Comparison of ENCODE assay signal across 8 cellular contexts in genomic region chr7:2399848-2400587, GRCh38. TPM values are rescaled to one million over a fixed set of nuclear protein-coding genes. Genes with fewer than 3 reads are reported as not detected.
DNase-seq lines count a peak whose midpoint lies in the region; ATAC-seq, FAIRE-seq and TF ChIP-seq lines count a peak whose summit lies in the region.

No MANE protein-coding gene starts in this region.

- H3K4me1 Mint-ChIP-seq in chondrocyte (ENCODE audit: low read depth) = peaks cover 29% of the 10 kb centered on the region

- H3K27me3 Mint-ChIP-seq in chondrocyte (ENCODE audit: low read depth) = no peaks in the 10 kb centered on the region

- H3K9ac ChIP-seq in BLaER1 (peak overlapping the region; percentile 72), HepG2 (ENCODE audit: insufficient read depth, low read depth, low read length) (peak overlapping the region; percentile 49), subcutaneous abdominal adipose tissue (ENCODE audit: low read length in 5 of 5) (peak overlapping the region in 2 of 5 donors; percentile 31 to 58)

- peak overlapping the region; percentile 99 for H3K27ac Mint-ChIP-seq in chondrocyte (ENCODE audit: unreplicated experiment)

- H3K4me3 Mint-ChIP-seq in chondrocyte (ENCODE audit: unreplicated experiment) = no peak overlapping the region

- peak; percentile 92 for DNase-seq in HS-5 (ENCODE audit: low read depth)
- DNase-seq in RPMI7951 (ENCODE audit: low read depth) = peak; percentile 98
- DNase-seq in chondrocyte (ENCODE audit: low spot score) = no peak
- peak; percentile 76 for DNase-seq in HepG2 (ENCODE audit: low spot score)

- in situ Hi-C loops in HepG2 (cut with HindIII; ENCODE audit: extremely low pct_ligation_motif_present, low pct_unique_long_range_greater_than_20kb) = no loop called here

- POLR2A ChIA-PET in HepG2 (lab: Yijun Ruan, JAX) = interaction anchor here (1.2 to 2.2 kb wide), 3 partner anchors 12 to 52 kb away, joined by 3 to 10 read pairs (median 6); no protein-coding TSS in a partner anchor

- no peaks in the 10 kb centered on the region for H3K36me3 Mint-ChIP-seq in chondrocyte (ENCODE audit: low read depth)

- H3K4me1 ChIP-seq in BLaER1 = peaks cover 79% of the 10 kb centered on the region
- H3K4me1 ChIP-seq in HepG2 (ENCODE audit: insufficient read depth, low read length) = peaks cover 49% of the 10 kb centered on the region
- peaks cover 3 to 39% (median 28%) of the 10 kb centered on the region in 5 donors for H3K4me1 ChIP-seq in subcutaneous abdominal adipose tissue (ENCODE audit: control insufficient read depth in 5 of 5, insufficient read depth in 5 of 5, low read length in 5 of 5)

- H3K9me3 ChIP-seq in BLaER1 = no peaks in the 10 kb centered on the region
- no peaks in the 10 kb centered on the region for H3K9me3 ChIP-seq in HepG2 (ENCODE audit: low read length)
- no peaks in the 10 kb centered on the region for H3K9me3 ChIP-seq in subcutaneous abdominal adipose tissue (ENCODE audit: control insufficient read depth in 5 of 5, low read length in 5 of 5)

- TF ChIP-seq CTCF in chondrocyte (IDR thresholded peaks at IDR 0.05) = no peak
- TF ChIP-seq CTCF in HepG2 (CRISPR knock-in tag; IDR thresholded peaks at IDR 0.05) = no peak

- H3K36me3 ChIP-seq in BLaER1 (no peaks in the 10 kb centered on the region), HepG2 (replicated peaks in 1 of 2; ENCODE audit: control insufficient read depth in 1 of 2, insufficient read depth in 2 of 2, low read length in 2 of 2) (no peaks in the 10 kb centered on the region), subcutaneous abdominal adipose tissue (ENCODE audit: control insufficient read depth in 5 of 5, insufficient read depth in 5 of 5, low read length in 5 of 5) (no peaks in the 10 kb centered on the region)

- BruUV-seq in HepG2 (replicated peaks; lab: Mats Ljungman, UMichigan) = no TSS peak

- whole genome bisulfite sequencing in HepG2 (ENCODE audit: low lambda C conversion rate) = 15% methylated on average over 6 of the region's 6 CpGs

- H3K9me3 Mint-ChIP-seq in chondrocyte (ENCODE audit: low read depth) = no peaks in the 10 kb centered on the region

- H4K20me1 ChIP-seq in BLaER1 (peaks cover 14% of the 10 kb centered on the region), HepG2 (ENCODE audit: insufficient read depth, low read length) (peaks cover 5% of the 10 kb centered on the region; the same call in 1 of the 2 replicates)

- TF ChIP-seq EP300 in HepG2 (IDR thresholded peaks at IDR 0.05; ENCODE audit: low read depth in 2 of 2, low read length in 2 of 2) = no peak
- TF ChIP-seq EP300 in HepG2 (CRISPR knock-in tag; IDR thresholded peaks at IDR 0.05; ENCODE audit: borderline replicate concordance) = 0 out of 2 replicates have a peak, but pooled peaks have one; percentile 20

- FAIRE-seq in HepG2 (lab: Jason Lieb, UNC) = peak; percentile 48

- TF ChIP-seq RAD21 in HepG2 (CRISPR knock-in tag; IDR thresholded peaks at IDR 0.05) = no peak

- H3K27ac ChIP-seq in BLaER1 (peak overlapping the region; percentile 72), HepG2 (ENCODE audit: extremely low read length, insufficient read depth, low read length) (peak overlapping the region; percentile 56), subcutaneous abdominal adipose tissue (ENCODE audit: low read depth, low read length) (peak overlapping the region; percentile 60)

- CTCF ChIA-PET in HepG2 (lab: Yijun Ruan, JAX; ENCODE audit: low intra/inter-chr PET ratio, low total read pairs) = no interaction called here

- H2AFZ ChIP-seq in HepG2 (ENCODE audit: low read length) = peak overlapping the region; percentile 99

- intact Hi-C loops in HepG2 (cut with micrococcal nuclease; ENCODE audit: unreplicated experiment) = loop anchor here (5.0 kb wide), 1 partner anchor 38 kb away; no protein-coding TSS in a partner anchor

- peaks cover 13% of the 10 kb centered on the region for H3K79me2 ChIP-seq in HepG2 (ENCODE audit: insufficient read depth, low read length)

- no peak for TF ChIP-seq POLR2A in HepG2 (IDR thresholded peaks at IDR 0.05; ENCODE audit: insufficient read depth in 1 of 2, low read depth in 2 of 2, low read length in 2 of 2)

- H3K4me2 ChIP-seq in BLaER1 = peak overlapping the region; percentile 82
- peak overlapping the region; percentile 95 for H3K4me2 ChIP-seq in HepG2 (ENCODE audit: low read depth, low read length)

- H3K4me3 ChIP-seq in BLaER1 (0 out of 2 replicates have a peak overlapping the region, but pooled peaks have one; percentile 19), HepG2 (replicated peaks in 1 of 3; ENCODE audit: insufficient read depth in 1 of 3, low read depth in 2 of 3, low read length in 3 of 3) (peak overlapping the region; percentile 49 to 69 (median 53)), subcutaneous abdominal adipose tissue (ENCODE audit: low read depth in 1 of 5, low read length in 5 of 5) (peak overlapping the region in 2 of 5 donors; percentile 27 to 37)

- ATAC-seq in HepG2 = peak; percentile 17
- ATAC-seq in GM19452 (IDR thresholded peaks at IDR 0.05; ENCODE audit: unreplicated experiment) = no peak
- no peak for ATAC-seq in HG03135 (IDR thresholded peaks at IDR 0.05; ENCODE audit: unreplicated experiment)

- H3K27me3 ChIP-seq in BLaER1 (no peaks in the 10 kb centered on the region), HepG2 (ENCODE audit: control insufficient read depth in 1 of 2, insufficient read depth in 2 of 2, low read length in 2 of 2) (no peaks in the 10 kb centered on the region), subcutaneous abdominal adipose tissue (ENCODE audit: control insufficient read depth in 5 of 5, insufficient read depth in 4 of 5, low read length in 5 of 5) (no peaks in the 10 kb centered on the region)

RNA-seq across cellular contexts. Expression of gene CHST12, which starts 3.4 kb away (rescaled TPM):
- 5.9 and 8.0 TPM in 2 replicates for total RNA-seq in RPMI7951 (2014; rRNA removed; shearing (Covaris generic))
- total RNA-seq in chondrocyte (20.7 to 31.5 TPM (median 22.4 TPM) in 3 replicates), HepG2 (2016; rRNA removed; fragmentation: Illumina TruSeq; extraction: Trizol) (3.7 and 6.4 TPM in 2 replicates)
- total RNA-seq in HepG2 (2016; cell fraction: cytosol; rRNA removed; fragmentation: Illumina TruSeq; extraction: Trizol; ENCODE audit: low read depth) = 1.4 and 1.5 TPM in 2 replicates
- 3.5 and 6.3 TPM in 2 replicates for total RNA-seq in HepG2 (2016; cell fraction: insoluble cytoplasmic fraction; rRNA removed; fragmentation: Illumina TruSeq; extraction: Trizol)
- 3.9 and 4.8 TPM in 2 replicates for total RNA-seq in HepG2 (2016; cell fraction: membrane; rRNA removed; fragmentation: Illumina TruSeq; extraction: Trizol)
- total RNA-seq in HepG2 (2016; cell fraction: nucleus; rRNA removed; fragmentation: Illumina TruSeq; extraction: Trizol) = 5.8 and 6.9 TPM in 2 replicates
- polyA plus RNA-seq in HepG2 (2011; rRNA removed) = 15.8 and 17.0 TPM in 2 replicates
- 14.4 and 28.9 TPM in 2 replicates for polyA plus RNA-seq in HepG2 (2011; cell fraction: cytosol; rRNA removed)
- 16.3 and 21.2 TPM in 2 replicates for polyA plus RNA-seq in HepG2 (2011; cell fraction: nucleus; rRNA removed)
- polyA plus RNA-seq in HepG2 (2012) = 8.1 and 11.8 TPM in 2 replicates
- polyA plus RNA-seq in HepG2 (2016; cell fraction: cytosol; fragmentation: Illumina TruSeq; extraction: Trizol; ENCODE audit: low read depth) = 3.3 and 4.7 TPM in 2 replicates
- 5.7 and 8.1 TPM in 2 replicates for polyA plus RNA-seq in HepG2 (2016; cell fraction: insoluble cytoplasmic fraction; fragmentation: Illumina TruSeq; extraction: Trizol; ENCODE audit: low read depth)
- polyA plus RNA-seq in HepG2 (2016; cell fraction: membrane; fragmentation: Illumina TruSeq; extraction: Trizol; ENCODE audit: low read depth) = 5.6 and 6.2 TPM in 2 replicates
- polyA plus RNA-seq in HepG2 (2016; cell fraction: nucleus; fragmentation: Illumina TruSeq; extraction: Trizol; ENCODE audit: insufficient read depth, low read depth) = 21.2 and 23.6 TPM in 2 replicates
- polyA minus RNA-seq in HepG2 (2011; rRNA and poly(A)+ RNA removed; ENCODE audit: low replicate concordance) = 12.0 and 35.8 TPM in 2 replicates
- 12.9 and 20.5 TPM in 2 replicates for polyA minus RNA-seq in HepG2 (2011; cell fraction: cytosol; rRNA and poly(A)+ RNA removed)
- 5.7 TPM in 2 replicates for polyA minus RNA-seq in HepG2 (2011; cell fraction: nucleus; rRNA and poly(A)+ RNA removed)

RNA-seq across cellular contexts. Expression of gene EIF3B, which starts 45.4 kb away (rescaled TPM):
- 182 and 205 TPM in 2 replicates for total RNA-seq in RPMI7951 (2014; rRNA removed; shearing (Covaris generic))
- 120 to 135 TPM (median 121 TPM) in 3 replicates for total RNA-seq in chondrocyte
- 241 and 244 TPM in 2 replicates for total RNA-seq in HepG2 (2016; rRNA removed; fragmentation: Illumina TruSeq; extraction: Trizol)
- 49.6 and 52.0 TPM in 2 replicates for total RNA-seq in HepG2 (2016; cell fraction: cytosol; rRNA removed; fragmentation: Illumina TruSeq; extraction: Trizol; ENCODE audit: low read depth)
- 219 and 236 TPM in 2 replicates for total RNA-seq in HepG2 (2016; cell fraction: insoluble cytoplasmic fraction; rRNA removed; fragmentation: Illumina TruSeq; extraction: Trizol)
- total RNA-seq in HepG2 (2016; cell fraction: membrane; rRNA removed; fragmentation: Illumina TruSeq; extraction: Trizol) = 63.0 and 67.9 TPM in 2 replicates
- 134 and 151 TPM in 2 replicates for total RNA-seq in HepG2 (2016; cell fraction: nucleus; rRNA removed; fragmentation: Illumina TruSeq; extraction: Trizol)
- polyA plus RNA-seq in HepG2 (2011; rRNA removed) = 91.2 and 92.2 TPM in 2 replicates
- 70.3 and 78.7 TPM in 2 replicates for polyA plus RNA-seq in HepG2 (2011; cell fraction: cytosol; rRNA removed)
- polyA plus RNA-seq in HepG2 (2011; cell fraction: nucleus; rRNA removed) = 243 and 250 TPM in 2 replicates
- polyA plus RNA-seq in HepG2 (2012) = 151 and 176 TPM in 2 replicates
- polyA plus RNA-seq in HepG2 (2016; cell fraction: cytosol; fragmentation: Illumina TruSeq; extraction: Trizol; ENCODE audit: low read depth) = 11.2 and 14.3 TPM in 2 replicates
- polyA plus RNA-seq in HepG2 (2016; cell fraction: insoluble cytoplasmic fraction; fragmentation: Illumina TruSeq; extraction: Trizol; ENCODE audit: low read depth) = 177 and 198 TPM in 2 replicates
- 27.4 and 32.0 TPM in 2 replicates for polyA plus RNA-seq in HepG2 (2016; cell fraction: membrane; fragmentation: Illumina TruSeq; extraction: Trizol; ENCODE audit: low read depth)
- polyA plus RNA-seq in HepG2 (2016; cell fraction: nucleus; fragmentation: Illumina TruSeq; extraction: Trizol; ENCODE audit: insufficient read depth, low read depth) = 244 and 264 TPM in 2 replicates
- polyA minus RNA-seq in HepG2 (2011; rRNA and poly(A)+ RNA removed; ENCODE audit: low replicate concordance) = 152 and 244 TPM in 2 replicates
- 100 and 101 TPM in 2 replicates for polyA minus RNA-seq in HepG2 (2011; cell fraction: cytosol; rRNA and poly(A)+ RNA removed)
- polyA minus RNA-seq in HepG2 (2011; cell fraction: nucleus; rRNA and poly(A)+ RNA removed) = 124 and 130 TPM in 2 replicates
